ENCODE assay signal across 27 cellular contexts in genomic region chr4:80243274-80244018, GRCh38. TPM values are rescaled to one million over a fixed set of nuclear protein-coding genes. Genes with fewer than 3 reads are reported as not detected.
DNase-seq lines count a peak whose midpoint lies in the region; ATAC-seq and TF ChIP-seq lines count a peak whose summit lies in the region.
"Had no signal": no experiment of that assay in that cellular context is flagged by ENCODE, and none has a peak within 500 bp of the region (broad histone marks: within the 10 kb centered on the region; RNA-seq: fewer than 3 reads in every experiment).

No MANE protein-coding gene starts in this region.

- H3K27ac ChIP-seq in SK-N-SH (ENCODE audit: low read depth in 2 of 2, low read length in 1 of 2) (no peak overlapping the region), suprapubic skin (no peak overlapping the region)
- H3K27ac ChIP-seq: left lung, WERI-Rb-1 had no signal

- H3K4me2 ChIP-seq in SK-N-SH = no peak overlapping the region

- ATAC-seq in SK-N-SH treated with all-trans-retinoic acid at 6 μM for 48 hours = no peak
- no peak for ATAC-seq in left colon
- ATAC-seq: activated naive CD8-positive, alpha-beta T cell treated with anti-CD3 and anti-CD28 coated beads, Interleukin-2, amount 50 U/mL, for 24 hours; left lung; sciatic nerve; stimulated activated effector memory CD8-positive, alpha-beta T cell treated with anti-CD3 and anti-CD28 coated beads, Interleukin-12 subunit alpha, Interleukin-12 subunit beta, amount 100 ng/mL, for 72 hours had no signal

- peaks cover 6 to 19% of the 10 kb centered on the region in 2 experiments; a peak in 3 of 4 replicates for H3K4me1 ChIP-seq in SK-N-SH (ENCODE audit: control insufficient read depth in 1 of 2, insufficient read depth in 2 of 2, low read depth in 1 of 2, low read length in 1 of 2)
- no peaks in the 10 kb centered on the region for H3K4me1 ChIP-seq in suprapubic skin
- H3K4me1 ChIP-seq: left lung had no signal

- no peak for TF ChIP-seq POLR2A in suprapubic skin (IDR thresholded peaks at IDR 0.05)

- H3K9me3 ChIP-seq in SK-N-SH (no peaks in the 10 kb centered on the region), suprapubic skin (no peaks in the 10 kb centered on the region)
- H3K9me3 ChIP-seq: left lung, MG63 had no signal

- intact Hi-C loops in left colon (cut with DNase I, micrococcal nuclease) = no loop called here

- H3F3A ChIP-seq in SK-N-SH (replicated peaks; ENCODE audit: insufficient read depth) = peaks cover 34% of the 10 kb centered on the region

- TF ChIP-seq EP300 in SK-N-SH (IDR thresholded peaks at IDR 0.05; ENCODE audit: borderline replicate concordance in 1 of 2, low read depth in 1 of 2, low read length in 1 of 2) (no peak), suprapubic skin (IDR thresholded peaks at IDR 0.05) (no peak)

- no peak overlapping the region for H2AFZ ChIP-seq in SK-N-SH (ENCODE audit: low read depth)

- no peak for TF ChIP-seq RAD21 in SK-N-SH (IDR thresholded peaks at IDR 0.05; ENCODE audit: low read length)

- H3K9me2 ChIP-seq in SK-N-SH = no peaks in the 10 kb centered on the region

- H3K36me3 ChIP-seq in SK-N-SH (replicated peaks in 1 of 2; ENCODE audit: control insufficient read depth in 1 of 2, insufficient read depth in 2 of 2, low read length in 1 of 2) = no peaks in the 10 kb centered on the region
- no peaks in the 10 kb centered on the region for H3K36me3 ChIP-seq in suprapubic skin
- H3K36me3 ChIP-seq: left lung, MG63, WERI-Rb-1 had no signal

- no peak overlapping the region for H3K9ac ChIP-seq in SK-N-SH

- H4K20me1 ChIP-seq in SK-N-SH (ENCODE audit: insufficient read depth) = no peaks in the 10 kb centered on the region

- H3K4me3 ChIP-seq in SK-N-SH (ENCODE audit: low read depth in 2 of 2, low read length in 1 of 2) = no peak overlapping the region
- no peak overlapping the region for H3K4me3 ChIP-seq in suprapubic skin
- H3K4me3 ChIP-seq: left lung, MG63 had no signal

- TF ChIP-seq CTCF in SK-N-SH (IDR thresholded peaks at IDR 0.05) (no peak), suprapubic skin (IDR thresholded peaks at IDR 0.05) (no peak)

- DNase-seq in SK-N-SH = no peak
- peak; percentile 65 for DNase-seq in NCI-H146 (lab: John Stamatoyannopoulos, UW)
- peak; percentile 83 for DNase-seq in NCI-H2171 treated with DMSO at 0.1 percent for 48 hours (lab: John Stamatoyannopoulos, UW)
- peak; percentile 71 to 90 for DNase-seq in cerebellar nuclear complex (lab: John Stamatoyannopoulos, UW)
- DNase-seq in NCI-H1436 treated with DMSO at 0.1 percent for 48 hours (lab: John Stamatoyannopoulos, UW) = no peak
- DNase-seq in suprapubic skin (ENCODE audit: low spot score in 2 of 2) = no peak
- no peak for DNase-seq in left colon
- DNase-seq: activated CD4-positive, alpha-beta T cell treated with anti-CD3 and anti-CD28 coated beads for 48 hours; activated gamma-delta T cell; activated naive CD8-positive, alpha-beta T cell treated with anti-CD3 and anti-CD28 coated beads, Interleukin-2, amount 50 U/mL, for 24 hours; activated T-cell treated with anti-CD3 and anti-CD28 coated beads, Interleukin-2, amount 50 U/mL, for 1 hour; hypothalamus; KBM-7; left lung; MG63; NCI-H526 treated with DMSO at 0.1 percent for 48 hours; stimulated activated CD4-positive, alpha-beta T cell treated with anti-CD3 and anti-CD28 coated beads, Interleukin-4, amount 100 ng/mL, for 24 hours; WERI-Rb-1 had no signal

- CTCF ChIA-PET in SK-N-SH (lab: Yijun Ruan, JAX) = interaction anchor here (0.7 to 2.2 kb wide), 3 partner anchors 11 to 1291 kb away, joined by 3 to 7 read pairs (median 3); no protein-coding TSS in a partner anchor

- no peaks in the 10 kb centered on the region for H3K79me2 ChIP-seq in SK-N-SH (ENCODE audit: insufficient read depth)

- POLR2A ChIA-PET in SK-N-SH (lab: Yijun Ruan, JAX) = no interaction called here

- WGBS in SK-N-SH (ENCODE audit: low lambda C conversion rate) = 93% methylated on average over 6 of the region's 6 CpGs
- 70% methylated on average over 6 of the region's 6 CpGs for WGBS in suprapubic skin

- no peaks in the 10 kb centered on the region for H3K27me3 ChIP-seq in SK-N-SH (ENCODE audit: insufficient read depth)
- peaks cover 17% of the 10 kb centered on the region for H3K27me3 ChIP-seq in suprapubic skin
- H3K27me3 ChIP-seq: MG63 had no signal

TF ChIP-seq in SK-N-SH, 30 proteins besides CTCF, POLR2A, EP300 and RAD21:
- TF ChIP-seq, protein P1, sequence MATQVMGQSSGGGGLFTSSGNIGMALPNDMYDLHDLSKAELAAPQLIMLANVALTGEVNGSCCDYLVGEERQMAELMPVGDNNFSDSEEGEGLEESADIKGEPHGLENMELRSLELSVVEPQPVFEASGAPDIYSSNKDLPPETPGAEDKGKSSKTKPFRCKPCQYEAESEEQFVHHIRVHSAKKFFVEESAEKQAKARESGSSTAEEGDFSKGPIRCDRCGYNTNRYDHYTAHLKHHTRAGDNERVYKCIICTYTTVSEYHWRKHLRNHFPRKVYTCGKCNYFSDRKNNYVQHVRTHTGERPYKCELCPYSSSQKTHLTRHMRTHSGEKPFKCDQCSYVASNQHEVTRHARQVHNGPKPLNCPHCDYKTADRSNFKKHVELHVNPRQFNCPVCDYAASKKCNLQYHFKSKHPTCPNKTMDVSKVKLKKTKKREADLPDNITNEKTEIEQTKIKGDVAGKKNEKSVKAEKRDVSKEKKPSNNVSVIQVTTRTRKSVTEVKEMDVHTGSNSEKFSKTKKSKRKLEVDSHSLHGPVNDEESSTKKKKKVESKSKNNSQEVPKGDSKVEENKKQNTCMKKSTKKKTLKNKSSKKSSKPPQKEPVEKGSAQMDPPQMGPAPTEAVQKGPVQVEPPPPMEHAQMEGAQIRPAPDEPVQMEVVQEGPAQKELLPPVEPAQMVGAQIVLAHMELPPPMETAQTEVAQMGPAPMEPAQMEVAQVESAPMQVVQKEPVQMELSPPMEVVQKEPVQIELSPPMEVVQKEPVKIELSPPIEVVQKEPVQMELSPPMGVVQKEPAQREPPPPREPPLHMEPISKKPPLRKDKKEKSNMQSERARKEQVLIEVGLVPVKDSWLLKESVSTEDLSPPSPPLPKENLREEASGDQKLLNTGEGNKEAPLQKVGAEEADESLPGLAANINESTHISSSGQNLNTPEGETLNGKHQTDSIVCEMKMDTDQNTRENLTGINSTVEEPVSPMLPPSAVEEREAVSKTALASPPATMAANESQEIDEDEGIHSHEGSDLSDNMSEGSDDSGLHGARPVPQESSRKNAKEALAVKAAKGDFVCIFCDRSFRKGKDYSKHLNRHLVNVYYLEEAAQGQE (IDR thresholded peaks at IDR 0.05; ENCODE audit: low read depth, low read length) = peak; percentile 80; the same call in 1 of the 2 replicates
- no peak for TF ChIP-seq SIN3A (IDR thresholded peaks at IDR 0.05; ENCODE audit: borderline replicate concordance, low read depth, low read length)

TF ChIP-seq in SK-N-SH treated with all-trans-retinoic acid at 6 μM for 48 hours, 23 proteins besides CTCF, POLR2A, EP300 and RAD21:
- no peak for TF ChIP-seq GLIS3 (CRISPR knock-in tag; IDR thresholded peaks at IDR 0.05)
- TF ChIP-seq ZC3H10 (CRISPR knock-in tag; IDR thresholded peaks at IDR 0.05) = no peak

RNA-seq across cellular contexts. Expression of gene FGF5, which starts 23.0 kb away (rescaled TPM):
- polyA plus RNA-seq in SK-N-SH (2012; rRNA removed) = 17.7 and 22.8 TPM in 2 replicates
- 30.6 and 32.6 TPM in 2 replicates for polyA plus RNA-seq in SK-N-SH (2012; cell fraction: cytosol; rRNA removed)
- 15.2 and 20.5 TPM in 2 replicates for polyA plus RNA-seq in SK-N-SH (2012; cell fraction: nucleus; rRNA removed)
- total RNA-seq in suprapubic skin = under 1 TPM in 2 of 4 donors, not detected in 2; 0.25 to 0.52 TPM
- under 1 TPM in 1 of 2 donors, not detected in 1; 0.28 TPM for total RNA-seq in left colon
- total RNA-seq: activated CD8-positive, alpha-beta memory T cell treated with anti-CD3 and anti-CD28 coated beads for 36 hours; B cell; mesenteric fat pad; posterior vena cava; subcutaneous adipose tissue; ureter had no signal

RNA-seq across cellular contexts. Expression of gene PRDM8, which starts 46.1 kb away (rescaled TPM):
- polyA plus RNA-seq in SK-N-SH (2012; rRNA removed) = 3.5 and 3.7 TPM in 2 replicates
- 2.3 and 2.6 TPM in 2 replicates for polyA plus RNA-seq in SK-N-SH (2012; cell fraction: cytosol; rRNA removed)
- 10.2 and 11.7 TPM in 2 replicates for polyA plus RNA-seq in SK-N-SH (2012; cell fraction: nucleus; rRNA removed)
- total RNA-seq in suprapubic skin (1 to 10 TPM in 2 of 4 donors, under 1 TPM in 2; 0.49 to 1.9 (median 1.1) TPM), left colon (1 to 10 TPM in 1 of 2 donors, under 1 TPM in 1; 0.64 to 2.3 TPM)

Comparison
In these comparisons a context has a peak if more than half of its experiments do, and no peak if none do; other contexts are left out.
1. DNase-seq: peak in NCI-H146 (single experiment), NCI-H2171 treated with DMSO at 0.1 percent for 48 hours (single experiment) and cerebellar nuclear complex (2 of 2); none in SK-N-SH (single experiment), NCI-H1436 treated with DMSO at 0.1 percent for 48 hours (single experiment), suprapubic skin (0 of 2) and left colon (0 of 2).